Comparison of ENCODE assay signal across 1 cellular context in the genomic region with DNA sequence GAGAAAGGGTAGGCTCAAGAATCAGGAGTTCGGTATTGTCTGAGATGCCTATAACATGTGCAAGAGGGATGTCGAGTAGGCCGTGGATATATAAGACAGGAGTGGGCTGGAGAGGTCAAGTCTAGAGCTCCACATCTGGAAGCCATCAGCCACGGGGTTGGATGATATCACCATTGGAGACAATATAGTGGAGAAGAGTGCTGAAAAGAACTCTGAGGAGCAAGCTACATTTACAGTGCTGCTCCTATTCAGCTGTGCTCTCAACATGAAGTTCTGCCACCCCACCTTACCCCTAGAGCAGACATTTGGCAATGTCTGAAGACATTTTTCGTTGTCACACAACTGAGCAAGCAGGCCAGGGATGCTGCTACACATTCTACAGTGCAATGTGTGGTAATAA.
TF ChIP-seq lines count a peak whose summit lies in the region.

No MANE protein-coding gene starts in this region.

TF ChIP-seq in IMR-90, 13 proteins besides CTCF, POLR2A, EP300 and RAD21:
- TF ChIP-seq, protein P1, sequence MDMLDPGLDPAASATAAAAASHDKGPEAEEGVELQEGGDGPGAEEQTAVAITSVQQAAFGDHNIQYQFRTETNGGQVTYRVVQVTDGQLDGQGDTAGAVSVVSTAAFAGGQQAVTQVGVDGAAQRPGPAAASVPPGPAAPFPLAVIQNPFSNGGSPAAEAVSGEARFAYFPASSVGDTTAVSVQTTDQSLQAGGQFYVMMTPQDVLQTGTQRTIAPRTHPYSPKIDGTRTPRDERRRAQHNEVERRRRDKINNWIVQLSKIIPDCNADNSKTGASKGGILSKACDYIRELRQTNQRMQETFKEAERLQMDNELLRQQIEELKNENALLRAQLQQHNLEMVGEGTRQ (IDR thresholded peaks at IDR 0.05; ENCODE audit: low read depth, low read length): no peak
- TF ChIP-seq FOS (IDR thresholded peaks at IDR 0.05; ENCODE audit: low read depth, low read length) (no peak), MAFK (IDR thresholded peaks at IDR 0.05; ENCODE audit: low read depth, low read length) (no peak), SMC3 (IDR thresholded peaks at IDR 0.05; ENCODE audit: low read depth, low read length) (no peak), MXI1 (IDR thresholded peaks at IDR 0.05; ENCODE audit: borderline replicate concordance, low read depth, low read length) (no peak), CEBPB (IDR thresholded peaks at IDR 0.05; ENCODE audit: low read depth, low read length) (no peak), ELK1 (IDR thresholded peaks at IDR 0.05; ENCODE audit: borderline replicate concordance, low read depth, low read length) (no peak), CHD1 (IDR thresholded peaks at IDR 0.05; ENCODE audit: low read depth, low read length) (no peak), NFE2L2 (IDR thresholded peaks at IDR 0.05; ENCODE audit: low read depth, low read length) (no peak), RCOR1 (IDR thresholded peaks at IDR 0.05; ENCODE audit: insufficient replicate concordance, low read length) (no peak), MAZ (IDR thresholded peaks at IDR 0.05; ENCODE audit: borderline replicate concordance, low read depth, low read length) (no peak), RFX5 (IDR thresholded peaks at IDR 0.05; ENCODE audit: low read depth, low read length) (no peak), BHLHE40 (IDR thresholded peaks at IDR 0.05; ENCODE audit: low read depth, low read length) (no peak)
